In the genomic region with DNA sequence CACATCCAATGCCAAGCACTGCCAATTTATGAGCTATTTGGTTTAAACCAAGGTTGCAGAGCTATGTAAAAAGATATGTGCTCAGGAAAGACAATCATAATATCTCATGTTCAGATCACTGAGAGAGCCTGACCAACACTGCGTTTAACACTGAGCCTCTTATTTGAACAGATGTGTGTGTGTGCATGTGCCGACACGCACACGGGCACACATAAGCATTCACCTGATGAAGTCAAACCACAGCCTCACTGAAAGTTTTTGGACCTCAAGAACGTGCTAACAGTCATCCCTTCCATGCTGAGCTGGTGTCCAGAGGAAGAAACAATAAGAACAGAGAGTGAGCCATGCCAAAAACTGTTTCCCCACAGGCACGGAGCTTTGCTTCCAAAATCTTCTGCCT, we compare ENCODE assay signal across 19 cellular contexts.
"Had no signal": no experiment of that assay in that cellular context is flagged by ENCODE, and none has a peak within 500 bp of the region (broad histone marks: within the 10 kb centered on the region; RNA-seq: fewer than 3 reads in every experiment).

No MANE protein-coding gene starts in this region.

- H3K4me3 Mint-ChIP-seq: naive thymus-derived CD4-positive, alpha-beta T cell; nephron progenitor cell; stimulated activated effector memory CD8-positive, alpha-beta T cell treated with anti-CD3 and anti-CD28 coated beads, Interleukin-12 subunit alpha, Interleukin-12 subunit beta, amount 100 ng/mL, for 72 hours had no signal

- H3K27ac ChIP-seq: esophagus squamous epithelium, heart left ventricle, neutrophil, tibial artery, upper lobe of left lung, uterus had no signal

- H3K9me3 ChIP-seq: esophagus squamous epithelium, heart left ventricle, neutrophil, tibial artery, upper lobe of left lung, uterus had no signal

- H3K36me3 ChIP-seq: uterus had no signal

- DNase-seq: cortex of kidney; dorsolateral prefrontal cortex; effector CD8-positive, alpha-beta T cell; esophagus squamous epithelium; foreskin melanocyte; hippocampal formation; kidney glomerular epithelial cell; naive thymus-derived CD4-positive, alpha-beta T cell; nephron progenitor cell; right cardiac atrium; stimulated activated CD4-positive, alpha-beta T cell treated with anti-CD3 and anti-CD28 coated beads, Interleukin-2, amount 100 ng/mL, for 48 hours; stimulated activated naive CD8-positive, alpha-beta T cell treated with anti-CD3 and anti-CD28 coated beads, Interleukin-15, Interleukin-2, amounts not matched to agents 100 U/mL and 50 U/mL, for 24 hours; upper lobe of left lung; uterus had no signal

- H3K27ac Mint-ChIP-seq: nephron progenitor cell; stimulated activated effector memory CD8-positive, alpha-beta T cell treated with anti-CD3 and anti-CD28 coated beads, Interleukin-12 subunit alpha, Interleukin-12 subunit beta, amount 100 ng/mL, for 72 hours had no signal

- H3K4me3 ChIP-seq: esophagus squamous epithelium, heart left ventricle, smooth muscle cell, tibial artery, upper lobe of left lung, uterus had no signal

- H3K4me1 ChIP-seq: tibial artery, upper lobe of left lung, uterus had no signal

- H3K27me3 ChIP-seq: dorsolateral prefrontal cortex, esophagus squamous epithelium, heart left ventricle, neutrophil, tibial artery, upper lobe of left lung, uterus had no signal

- H3K4me1 Mint-ChIP-seq: stimulated activated effector memory CD8-positive, alpha-beta T cell treated with anti-CD3 and anti-CD28 coated beads, Interleukin-12 subunit alpha, Interleukin-12 subunit beta, amount 100 ng/mL, for 72 hours had no signal

- H3K9me3 Mint-ChIP-seq: naive thymus-derived CD4-positive, alpha-beta T cell; nephron progenitor cell; stimulated activated effector memory CD8-positive, alpha-beta T cell treated with anti-CD3 and anti-CD28 coated beads, Interleukin-12 subunit alpha, Interleukin-12 subunit beta, amount 100 ng/mL, for 72 hours had no signal

- H3K27me3 Mint-ChIP-seq: naive thymus-derived CD4-positive, alpha-beta T cell had no signal
